Comparison of ENCODE assay signal across 8 cellular contexts in genomic region chr2:162153608-162154224, GRCh38. TPM values are rescaled to one million over a fixed set of nuclear protein-coding genes. Genes with fewer than 3 reads are reported as not detected.
A peak's percentile ranks its signal among the peaks of the same experiment; 100 is the strongest.
DNase-seq lines count a peak whose midpoint lies in the region; ATAC-seq and TF ChIP-seq lines count a peak whose summit lies in the region.

No MANE protein-coding gene starts in this region.

- no peak overlapping the region for H3K4me2 ChIP-seq in OCI-LY1 (ENCODE audit: low read length)

- H3K27ac ChIP-seq in HL-60 (replicated peaks): no peak overlapping the region
- H3K27ac ChIP-seq in OCI-LY1 (ENCODE audit: low read depth, low read length, poor library complexity, severe bottlenecking): no peak overlapping the region
- H3K27ac ChIP-seq in aorta (ENCODE audit: low read depth in 1 of 2, low read length in 2 of 2): no peak overlapping the region

- no peaks in the 10 kb centered on the region for H3F3A ChIP-seq in OCI-LY1 (ENCODE audit: insufficient read depth, low read length)

- H2AFZ ChIP-seq in OCI-LY1 (ENCODE audit: low read length): no peak overlapping the region

- H3K9me3 ChIP-seq in OCI-LY1 (ENCODE audit: low read length) (no peaks in the 10 kb centered on the region), aorta (ENCODE audit: control insufficient read depth, low read length) (no peaks in the 10 kb centered on the region)

- peak; percentile 98 for ATAC-seq in GM21423 (IDR thresholded peaks at IDR 0.05; ENCODE audit: unreplicated experiment)
- ATAC-seq in aorta (ENCODE audit: low FRiP score): no peak

- peak; percentile 90 for TF ChIP-seq CTCF in HL-60 (IDR thresholded peaks at IDR 0.05; ENCODE audit: insufficient read depth, low read length)
- TF ChIP-seq CTCF in OCI-LY1 (IDR thresholded peaks at IDR 0.05; ENCODE audit: low read length): peak; percentile 84
- peak; percentile 68 for TF ChIP-seq CTCF in fibroblast of pulmonary artery (IDR thresholded peaks at IDR 0.05; ENCODE audit: low read length, missing control alignments)
- peak; percentile 90 for TF ChIP-seq CTCF in retinal pigment epithelial cell (conservative IDR thresholded peaks at IDR 0.05; ENCODE audit: low read depth, low read length)

- H3K27me3 ChIP-seq in HL-60 (ENCODE audit: insufficient read depth, poor library complexity, severe bottlenecking) (peaks cover 9% of the 10 kb centered on the region), OCI-LY1 (ENCODE audit: insufficient read depth, low read length) (no peaks in the 10 kb centered on the region), aorta (ENCODE audit: control insufficient read depth in 1 of 2, insufficient read depth in 2 of 2, low read length in 1 of 2) (no peaks in the 10 kb centered on the region)

- no peaks in the 10 kb centered on the region for H4K20me1 ChIP-seq in OCI-LY1 (ENCODE audit: insufficient read depth, low read length)

- H3K4me3 ChIP-seq in HL-60 (replicated peaks; ENCODE audit: insufficient read depth, low read length): no peak overlapping the region
- no peak overlapping the region for H3K4me3 ChIP-seq in OCI-LY1 (ENCODE audit: low read depth, low read length, poor library complexity, severe bottlenecking)
- H3K4me3 ChIP-seq in fibroblast of pulmonary artery (replicated peaks; ENCODE audit: low read depth, low read length): no peak overlapping the region
- H3K4me3 ChIP-seq in retinal pigment epithelial cell (ENCODE audit: low read length): no peak overlapping the region
- H3K4me3 ChIP-seq in aorta (ENCODE audit: low read length in 2 of 2): no peak overlapping the region

- DNase-seq in DMS53 treated with DMSO at 0.1 percent for 48 hours (lab: John Stamatoyannopoulos, UW; ENCODE audit: unreplicated experiment): peak; percentile 86
- peak; percentile 8 to 63 for DNase-seq in HL-60 (ENCODE audit: low read depth in 1 of 2, low spot score in 1 of 2)
- peak; percentile 32 for DNase-seq in activated CD8-positive, alpha-beta memory T cell treated with anti-CD3 and anti-CD28 coated beads, Interleukin-2, amount 50 U/mL, for 24 hours (ENCODE audit: extremely low read depth)
- peak; percentile 65 for DNase-seq in fibroblast of pulmonary artery (ENCODE audit: low read depth)
- DNase-seq in retinal pigment epithelial cell (ENCODE audit: low read depth): peak; percentile 13
- no peak for DNase-seq in aorta

- WGBS in aorta, 2 donors: 6 to 7% methylated on average over 5 of the region's 5 CpGs

- H3K9me2 ChIP-seq in OCI-LY1 (ENCODE audit: low read depth, low read length): no peaks in the 10 kb centered on the region

- H3K9ac ChIP-seq in OCI-LY1 (ENCODE audit: low read length): no peak overlapping the region

- H3K4me1 ChIP-seq in OCI-LY1 (ENCODE audit: insufficient read depth, low read length, severe bottlenecking) (no peaks in the 10 kb centered on the region), aorta (ENCODE audit: control insufficient read depth in 1 of 2, insufficient read depth in 2 of 2, low read length in 2 of 2) (no peaks in the 10 kb centered on the region)

- no peaks in the 10 kb centered on the region for H3K36me3 ChIP-seq in OCI-LY1 (ENCODE audit: insufficient read depth, low read length)
- H3K36me3 ChIP-seq in aorta (ENCODE audit: control insufficient read depth in 1 of 2, insufficient read depth in 2 of 2, low read length in 1 of 2): no peaks in the 10 kb centered on the region

- intact Hi-C loops in aorta (cut with DNase I): no loop called here

- H3K79me2 ChIP-seq in OCI-LY1 (ENCODE audit: insufficient read depth, low read length): no peaks in the 10 kb centered on the region

RNA-seq across cellular contexts. Expression of gene GCG, which starts 1.7 kb away (rescaled TPM):
- total RNA-seq in aorta: under 1 TPM in 1 of 2 donors, not detected in 1; 0.62 TPM
- 1 to 10 TPM in 1 of 2 donors, under 1 TPM in 1; 0.97 to 1.6 TPM for polyA plus RNA-seq in aorta

Comparison
In these comparisons a context has a peak if more than half of its experiments do, and no peak if none do; other contexts are left out.
1. DNase-seq: peak in DMS53 treated with DMSO at 0.1 percent for 48 hours (single experiment), HL-60 (2 of 2), activated CD8-positive, alpha-beta memory T cell treated with anti-CD3 and anti-CD28 coated beads, Interleukin-2, amount 50 U/mL, for 24 hours (single experiment), fibroblast of pulmonary artery (single experiment) and retinal pigment epithelial cell (single experiment); none in aorta (0 of 2).
2. Peak in every context shown above with its lines, with median percentiles within 50 percentile points of each other: CTCF ChIP-seq.